Comparison of ENCODE assay signal across 20 cellular contexts in genomic region chr14:51490205-51490604, GRCh38.
A peak's percentile ranks its signal among the peaks of the same experiment; 100 is the strongest.
DNase-seq lines count a peak whose midpoint lies in the region; TF ChIP-seq lines count a peak whose summit lies in the region.
"Had no signal": no experiment of that assay in that cellular context is flagged by ENCODE, and none has a peak within 500 bp of the region (broad histone marks: within the 10 kb centered on the region; RNA-seq: fewer than 3 reads in every experiment).

No MANE protein-coding gene starts in this region.

- H3K27me3 ChIP-seq in right atrium auricular region: no peaks in the 10 kb centered on the region
- H3K27me3 ChIP-seq: neutrophil, right lobe of liver had no signal

- no peak for TF ChIP-seq CTCF in AG09309 (IDR thresholded peaks at IDR 0.05; ENCODE audit: control insufficient read depth, insufficient read depth, low read depth, low read length, missing control alignments)
- TF ChIP-seq CTCF in right atrium auricular region (IDR thresholded peaks at IDR 0.05): no peak

- H3K27ac ChIP-seq in epithelial cell of prostate: peak overlapping the region; percentile 99
- no peak overlapping the region for H3K27ac ChIP-seq in right atrium auricular region
- H3K27ac ChIP-seq: neutrophil, right lobe of liver had no signal

- no peaks in the 10 kb centered on the region for H3K9me3 ChIP-seq in right atrium auricular region
- H3K9me3 ChIP-seq: Caco-2, neutrophil, right lobe of liver had no signal

- peak; percentile 84 for DNase-seq in AG09309 (ENCODE audit: low read depth)
- peak; percentile 33 for DNase-seq in NCI-H226
- no peak for DNase-seq in epithelial cell of prostate (ENCODE audit: low read depth, low spot score)
- peak; percentile 26 for DNase-seq in myocyte (ENCODE audit: low read depth)
- no peak for DNase-seq in right atrium auricular region (ENCODE audit: low spot score)
- DNase-seq in GDM1 (lab: John Stamatoyannopoulos, UW): no peak
- DNase-seq in DMS79 (lab: John Stamatoyannopoulos, UW): no peak
- DNase-seq in stimulated activated CD8-positive, alpha-beta memory T cell treated with anti-CD3 and anti-CD28 coated beads, Interleukin-4, amount 100 ng/mL, for 48 hours: no peak
- DNase-seq: ACHN; activated CD4-positive, CD25-positive, alpha-beta regulatory T cell treated with anti-CD3 and anti-CD28 coated beads, Interleukin-2, amount 50 U/mL, for 72 hours; activated naive CD4-positive, alpha-beta T cell treated with anti-CD3 and anti-CD28 coated beads for 36 hours; Caco-2; effector CD8-positive, alpha-beta T cell; KBM-7; NCI-H1417 treated with DMSO at 0.1 percent for 48 hours; NCI-H2227 treated with DMSO at 0.1 percent for 48 hours; right lobe of liver; stimulated activated CD4-positive, alpha-beta T cell treated with anti-CD3 and anti-CD28 coated beads, Interleukin-4, amount 100 ng/mL, for 24 hours; T-helper 2 cell had no signal

- H3K36me3 ChIP-seq in right atrium auricular region: no peaks in the 10 kb centered on the region
- H3K36me3 ChIP-seq: neutrophil, right lobe of liver had no signal

- H3K4me1 ChIP-seq in right atrium auricular region: no peaks in the 10 kb centered on the region
- H3K4me1 ChIP-seq: right lobe of liver had no signal

- H3K4me3 ChIP-seq in AG09309 (ENCODE audit: control insufficient read depth, low read depth, low read length): no peak overlapping the region
- H3K4me3 ChIP-seq in right atrium auricular region: no peak overlapping the region
- H3K4me3 ChIP-seq: right lobe of liver had no signal

Comparison
In these comparisons a context has a peak if more than half of its experiments do, and no peak if none do; other contexts are left out.
1. DNase-seq: peak in AG09309 (single experiment), NCI-H226 (single experiment) and myocyte (single experiment); none in epithelial cell of prostate (single experiment), right atrium auricular region (single experiment), GDM1 (single experiment), DMS79 (single experiment) and stimulated activated CD8-positive, alpha-beta memory T cell treated with anti-CD3 and anti-CD28 coated beads, Interleukin-4, amount 100 ng/mL, for 48 hours (single experiment).